Comparison of ENCODE assay signal across 13 cellular contexts in genomic region chr22:35970601-35971417, GRCh38. TPM values are rescaled to one million over a fixed set of nuclear protein-coding genes. Genes with fewer than 3 reads are reported as not detected.
A peak's percentile ranks its signal among the peaks of the same experiment; 100 is the strongest.
DNase-seq lines count a peak whose midpoint lies in the region; ATAC-seq and TF ChIP-seq lines count a peak whose summit lies in the region.
"Had no signal": no experiment of that assay in that cellular context is flagged by ENCODE, and none has a peak within 500 bp of the region (broad histone marks: within the 10 kb centered on the region; RNA-seq: fewer than 3 reads in every experiment).

No MANE protein-coding gene starts in this region.

- ATAC-seq in PC-3 = peak; percentile 63
- ATAC-seq in activated T-cell treated with anti-CD3 and anti-CD28 coated beads, Interleukin-2, amount 50 U/mL, for 4 hours = no peak
- ATAC-seq: naive thymus-derived CD8-positive, alpha-beta T cell had no signal

- no peak overlapping the region for H2AFZ ChIP-seq in PC-3 (ENCODE audit: low read length)

- H3K4me3 Mint-ChIP-seq in glutamatergic neuron (ENCODE audit: unreplicated experiment) = peak overlapping the region; percentile 50
- H3K4me3 Mint-ChIP-seq in activated T-cell treated with anti-CD3 and anti-CD28 coated beads, Interleukin-2, amount 50 U/mL, for 4 hours = no peak overlapping the region
- no peak overlapping the region for H3K4me3 Mint-ChIP-seq in CD14-positive monocyte
- H3K4me3 Mint-ChIP-seq: activated B cell treated with CpG ODN at 0.5 μM for 24 hours; immature natural killer cell; naive thymus-derived CD8-positive, alpha-beta T cell had no signal

- H3K4me1 ChIP-seq in PC-3 (ENCODE audit: insufficient read depth, low read length) = peaks cover 41% of the 10 kb centered on the region
- peaks cover 38% of the 10 kb centered on the region for H3K4me1 ChIP-seq in stomach smooth muscle (ENCODE audit: control insufficient read depth, insufficient read depth, low read length)

- H3K27ac Mint-ChIP-seq in glutamatergic neuron (ENCODE audit: unreplicated experiment) = peak overlapping the region; percentile 94
- no peak overlapping the region for H3K27ac Mint-ChIP-seq in CD14-positive monocyte
- H3K27ac Mint-ChIP-seq: activated B cell treated with CpG ODN at 0.5 μM for 24 hours; immature natural killer cell; naive thymus-derived CD8-positive, alpha-beta T cell had no signal

- H3K9ac ChIP-seq in PC-3 (ENCODE audit: low read length) (no peak overlapping the region), stomach smooth muscle (ENCODE audit: low read length in 2 of 2) (no peak overlapping the region)

- H3K9me3 ChIP-seq in PC-3 (ENCODE audit: low read length) (no peaks in the 10 kb centered on the region), stomach smooth muscle (ENCODE audit: control insufficient read depth in 2 of 2, low read length in 2 of 2) (no peaks in the 10 kb centered on the region)

- CTCF ChIA-PET in PC-3 (lab: Charles Lee) = no interaction called here

- no peaks in the 10 kb centered on the region for H3K9me2 ChIP-seq in PC-3 (replicated peaks; ENCODE audit: low read length)

- peak overlapping the region; percentile 32 for H3K4me2 ChIP-seq in PC-3 (ENCODE audit: low read length)

- intact Hi-C loops in PC-3 (cut with micrococcal nuclease) = no loop called here
- intact Hi-C loops in CD14-positive monocyte (cut with micrococcal nuclease) = no loop called here

- H3F3A ChIP-seq in PC-3 (ENCODE audit: low read length, unreplicated experiment) = no peaks in the 10 kb centered on the region

- H3K9me3 Mint-ChIP-seq in glutamatergic neuron (ENCODE audit: unreplicated experiment) (no peaks in the 10 kb centered on the region), CD14-positive monocyte (no peaks in the 10 kb centered on the region)
- H3K9me3 Mint-ChIP-seq in activated T-cell treated with anti-CD3 and anti-CD28 coated beads, Interleukin-2, amount 50 U/mL, for 4 hours = no peaks in the 10 kb centered on the region
- H3K9me3 Mint-ChIP-seq: activated B cell treated with CpG ODN at 0.5 μM for 24 hours; immature natural killer cell; naive thymus-derived CD8-positive, alpha-beta T cell had no signal

- H3K36me3 ChIP-seq in PC-3 (ENCODE audit: low read depth, low read length) = no peaks in the 10 kb centered on the region
- H3K36me3 ChIP-seq in stomach smooth muscle (ENCODE audit: control insufficient read depth in 2 of 2, insufficient read depth in 2 of 2, low read length in 2 of 2) = no peaks in the 10 kb centered on the region

- H4K20me1 ChIP-seq in PC-3 (ENCODE audit: low read length) = no peaks in the 10 kb centered on the region

- H3K27ac ChIP-seq in PC-3 (ENCODE audit: low read length) (no peak overlapping the region), stomach smooth muscle (ENCODE audit: low read length) (peak overlapping the region; percentile 53)

- BruUV-seq in PC-3 (replicated peaks; lab: Mats Ljungman, UMichigan) = no TSS peak

- H3K79me2 ChIP-seq in PC-3 (ENCODE audit: low read length) = peaks cover 91% of the 10 kb centered on the region

- peak; percentile 50 for DNase-seq in DMS153 (lab: John Stamatoyannopoulos, UW)
- peak; percentile 32 for DNase-seq in PC-3
- no peak for DNase-seq in glutamatergic neuron
- no peak for DNase-seq in activated T-cell treated with anti-CD3 and anti-CD28 coated beads, Interleukin-2, amount 50 U/mL, for 4 hours
- DNase-seq in NCI-H345 treated with DMSO at 0.1 percent for 48 hours (lab: John Stamatoyannopoulos, UW; ENCODE audit: unreplicated experiment) = no peak
- DNase-seq in NCI-H226 = no peak
- DNase-seq in CD14-positive monocyte (ENCODE audit: low spot score) = no peak
- DNase-seq: activated B cell treated with CpG ODN at 0.5 μM for 24 hours; activated T-cell treated with anti-CD3 and anti-CD28 coated beads, Interleukin-2, amount 50 U/mL, for 1 hour; immature natural killer cell; naive thymus-derived CD8-positive, alpha-beta T cell; NCI-H524 had no signal

- TF ChIP-seq CTCF in PC-3 (conservative IDR thresholded peaks at IDR 0.05; ENCODE audit: low read depth, low read length) (no peak), glutamatergic neuron (IDR thresholded peaks at IDR 0.05; ENCODE audit: partially characterized antibody, unreplicated experiment) (no peak), CD14-positive monocyte (IDR thresholded peaks at IDR 0.05) (no peak)

- POLR2A ChIA-PET in PC-3 (lab: Charles Lee; ENCODE audit: unreplicated experiment) = no interaction called here

- peaks cover 2% of the 10 kb centered on the region for H3K27me3 Mint-ChIP-seq in glutamatergic neuron (ENCODE audit: unreplicated experiment)
- H3K27me3 Mint-ChIP-seq in activated T-cell treated with anti-CD3 and anti-CD28 coated beads, Interleukin-2, amount 50 U/mL, for 4 hours (ENCODE audit: low read depth) = peaks cover 10% of the 10 kb centered on the region
- peaks cover 1 to 14% (median 12%) of the 10 kb centered on the region in 3 donors for H3K27me3 Mint-ChIP-seq in CD14-positive monocyte (ENCODE audit: low read depth in 3 of 3)

- no peak overlapping the region for H3K4me3 ChIP-seq in PC-3 (ENCODE audit: low read length)
- no peak overlapping the region for H3K4me3 ChIP-seq in stomach smooth muscle (ENCODE audit: low read length in 2 of 2)

- H3K4me1 Mint-ChIP-seq in glutamatergic neuron (ENCODE audit: low read depth, unreplicated experiment) (peaks cover 30% of the 10 kb centered on the region), CD14-positive monocyte (no peaks in the 10 kb centered on the region)
- no peaks in the 10 kb centered on the region for H3K4me1 Mint-ChIP-seq in activated T-cell treated with anti-CD3 and anti-CD28 coated beads, Interleukin-2, amount 50 U/mL, for 4 hours (ENCODE audit: low read depth)
- H3K4me1 Mint-ChIP-seq: activated B cell treated with CpG ODN at 0.5 μM for 24 hours, immature natural killer cell had no signal

- no peaks in the 10 kb centered on the region for H3K36me3 Mint-ChIP-seq in glutamatergic neuron (ENCODE audit: unreplicated experiment)
- no peaks in the 10 kb centered on the region for H3K36me3 Mint-ChIP-seq in activated T-cell treated with anti-CD3 and anti-CD28 coated beads, Interleukin-2, amount 50 U/mL, for 4 hours (ENCODE audit: insufficient read depth)
- no peaks in the 10 kb centered on the region for H3K36me3 Mint-ChIP-seq in CD14-positive monocyte
- H3K36me3 Mint-ChIP-seq: immature natural killer cell; naive thymus-derived CD8-positive, alpha-beta T cell had no signal

- H3K27me3 ChIP-seq in PC-3 (ENCODE audit: low read length) (no peaks in the 10 kb centered on the region), stomach smooth muscle (ENCODE audit: control insufficient read depth in 1 of 2, insufficient read depth in 2 of 2, low read length in 2 of 2) (no peaks in the 10 kb centered on the region)

RNA-seq across cellular contexts. Expression of gene RBFOX2, which starts 57.8 kb away (rescaled TPM):
- total RNA-seq in PC-3 (2014; rRNA removed) (75.1 and 82.5 TPM in 2 replicates), glutamatergic neuron (ENCODE audit: unreplicated experiment) (380 TPM)
- total RNA-seq in activated T-cell treated with anti-CD3 and anti-CD28 coated beads, Interleukin-2, amount 50 U/mL, for 4 hours = 1 to 10 TPM; 5.6 to 6.9 (median 6.5) TPM
- polyA plus RNA-seq in CD14-positive monocyte = not detected
- total RNA-seq: activated B cell treated with CpG ODN at 0.5 μM for 24 hours had no signal

Comparison
In these comparisons a context has a peak if more than half of its experiments do, and no peak if none do; other contexts are left out.
1. DNase-seq: peak in DMS153 (single experiment) and PC-3 (single experiment); none in glutamatergic neuron (single experiment), activated T-cell treated with anti-CD3 and anti-CD28 coated beads, Interleukin-2, amount 50 U/mL, for 4 hours (single experiment), NCI-H345 treated with DMSO at 0.1 percent for 48 hours (single experiment), NCI-H226 (single experiment) and CD14-positive monocyte (single experiment).